ENCODE assay signal across 1 cellular context in genomic region chr17:77875881-77876509, GRCh38.
TF ChIP-seq lines count a peak whose summit lies in the region.

No MANE protein-coding gene starts in this region.

TF ChIP-seq in K562, 482 proteins besides CTCF, POLR2A, EP300 and RAD21 (continued from another document and continues in another):
- peak in 1 of 2 experiments; percentile 64; a peak in 1 of 4 replicates for TF ChIP-seq ZNF318 (IDR thresholded peaks at IDR 0.05; ENCODE audit: borderline replicate concordance in 1 of 2, low read depth in 1 of 2)
- TF ChIP-seq L3MBTL2 (IDR thresholded peaks at IDR 0.05), result peak; percentile 70
- peak in 1 of 2 experiments; percentile 78; a peak in 2 of 4 replicates for TF ChIP-seq RCOR1 (IDR thresholded peaks at IDR 0.05; ENCODE audit: borderline replicate concordance in 1 of 2, low read depth in 2 of 2, low read length in 2 of 2)
- TF ChIP-seq FOXK2 (conservative IDR thresholded peaks at IDR 0.05 in 1 of 2, IDR thresholded peaks at IDR 0.05 in 1 of 2; ENCODE audit: low read depth in 2 of 2), result peak; percentile 87 to 89
- peak; percentile 83 for TF ChIP-seq ZNF766 (CRISPR knock-in tag; conservative IDR thresholded peaks at IDR 0.05)
- no peak for TF ChIP-seq HBP1 (CRISPR knock-in tag; IDR thresholded peaks at IDR 0.05)
- TF ChIP-seq FOXP1 (CRISPR knock-in tag; IDR thresholded peaks at IDR 0.05), result peak; percentile 70; the same call in 1 of the 2 replicates
- peak; percentile 87 for TF ChIP-seq EHMT2 (IDR thresholded peaks at IDR 0.05)
- TF ChIP-seq GATAD2B (IDR thresholded peaks at IDR 0.05; ENCODE audit: borderline replicate concordance), result 0 out of 2 replicates have a peak, but pooled peaks have one; percentile 52
- peak; percentile 38 for TF ChIP-seq NEUROD1 (IDR thresholded peaks at IDR 0.05; ENCODE audit: borderline replicate concordance, low read depth, low read length, partially characterized antibody)
- peak; percentile 61 for TF ChIP-seq MGA (IDR thresholded peaks at IDR 0.05)
- peak; percentile 90; the same call in 1 of the 2 replicates for TF ChIP-seq BACH1 (tag; IDR thresholded peaks at IDR 0.05)
- TF ChIP-seq USF1 (CRISPR knock-in tag; IDR thresholded peaks at IDR 0.05), result peak; percentile 27; the same call in 1 of the 2 replicates
- peak in 1 of 2 experiments; percentile 56; a peak in 2 of 4 replicates for TF ChIP-seq MNT (conservative IDR thresholded peaks at IDR 0.05)
- TF ChIP-seq TRIM24 (IDR thresholded peaks at IDR 0.05), result 0 out of 4 replicates have a peak, but pooled peaks of 1 of the 2 experiments have one; percentile 36
- peak in 1 of 3 experiments; percentile 6 for TF ChIP-seq YY1 (IDR thresholded peaks at IDR 0.05; ENCODE audit: borderline replicate concordance in 1 of 3, control insufficient read depth in 1 of 3, extremely low read depth in 1 of 3, insufficient read depth in 3 of 3, insufficient read length in 1 of 3, insufficient replicate concordance in 2 of 3, low read depth in 1 of 3, low read length in 2 of 3)
- TF ChIP-seq STAG1 (CRISPR knock-in tag; IDR thresholded peaks at IDR 0.05; ENCODE audit: borderline replicate concordance), result no peak
- TF ChIP-seq GABPA (tag; conservative IDR thresholded peaks at IDR 0.05; ENCODE audit: low read depth), result 0 out of 2 replicates have a peak, but pooled peaks have one; percentile 25
- TF ChIP-seq TARDBP (IDR thresholded peaks at IDR 0.05), result no peak; the same call in 1 of the 2 replicates
- peak; percentile 40; the same call in 1 of the 2 replicates for TF ChIP-seq MTA1 (IDR thresholded peaks at IDR 0.05; ENCODE audit: borderline replicate concordance)
- TF ChIP-seq ZBTB26 (CRISPR knock-in tag; IDR thresholded peaks at IDR 0.05), result no peak
- peak; percentile 46; the same call in 1 of the 2 replicates for TF ChIP-seq ZNF584 (CRISPR knock-in tag; IDR thresholded peaks at IDR 0.05; ENCODE audit: low read depth)
- TF ChIP-seq CREM (IDR thresholded peaks at IDR 0.05; ENCODE audit: low read depth), result peak; percentile 55
- TF ChIP-seq ZBTB34 (CRISPR knock-in tag; IDR thresholded peaks at IDR 0.05), result no peak
